8 cellular contexts compared by ENCODE assay signal in the genomic region with DNA sequence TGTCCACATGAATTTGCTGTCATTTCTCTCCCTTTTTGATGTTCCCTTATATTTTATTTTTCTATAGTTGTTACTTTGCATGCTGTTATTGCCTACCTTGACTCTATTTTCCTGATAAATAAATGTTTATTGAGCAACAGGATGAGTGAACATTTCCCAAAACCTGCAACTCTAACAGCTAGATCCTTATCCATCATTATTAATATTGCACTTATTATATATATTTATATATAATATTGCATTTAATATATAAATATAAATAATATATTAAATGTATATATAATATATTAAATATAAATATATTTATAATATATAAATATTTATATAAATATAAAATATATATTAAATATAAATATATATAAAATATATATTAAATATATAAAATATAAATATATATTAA.
"Had no signal": no experiment of that assay in that cellular context is flagged by ENCODE, and none has a peak within 500 bp of the region (broad histone marks: within the 10 kb centered on the region; RNA-seq: fewer than 3 reads in every experiment).

No MANE protein-coding gene starts in this region.

- H2AFZ ChIP-seq: GM23248, GM23338 had no signal

- H3K4me3 ChIP-seq: GM23248, GM23338, HAP-1 had no signal

- H3K4me2 ChIP-seq: GM23338 had no signal

- H3K4me1 ChIP-seq: HAP-1 had no signal

- H3K36me3 ChIP-seq: HAP-1 had no signal

- H3K4me3 Mint-ChIP-seq: GM23338, H9, HFFc6 had no signal

- H3K27ac ChIP-seq: GM23248 had no signal

- H3K9me3 Mint-ChIP-seq: GM23338, H9, HFFc6 had no signal

- H3K9me3 ChIP-seq: HAP-1 had no signal

- H3K27ac Mint-ChIP-seq: GM23338, H9, HFFc6 had no signal

- H3K9ac ChIP-seq: GM23248 had no signal

- DNase-seq: GM23248, GOT3, H7, H9, HCEC 1CT, HFFc6 had no signal
